Comparison of ENCODE assay signal across 8 cellular contexts in genomic region chr20:32652739-32653526, GRCh38. TPM values are rescaled to one million over a fixed set of nuclear protein-coding genes. Genes with fewer than 3 reads are reported as not detected.
DNase-seq lines count a peak whose midpoint lies in the region; ATAC-seq and TF ChIP-seq lines count a peak whose summit lies in the region.

No MANE protein-coding gene starts in this region.

- H3K4me3 Mint-ChIP-seq in endodermal cell: no peak overlapping the region

- ATAC-seq in HG02840 (IDR thresholded peaks at IDR 0.05; ENCODE audit: low FRiP score, unreplicated experiment): no peak

- H3K4me1 ChIP-seq in OCI-LY1 (ENCODE audit: insufficient read depth, low read length, severe bottlenecking) (peaks cover 15% of the 10 kb centered on the region), endodermal cell (ENCODE audit: control insufficient read depth, insufficient read depth, low read length) (peaks cover 14% of the 10 kb centered on the region)

- H3K36me3 ChIP-seq in OCI-LY1 (ENCODE audit: insufficient read depth, low read length) (no peaks in the 10 kb centered on the region), endodermal cell (ENCODE audit: control insufficient read depth, insufficient read depth, low read length) (no peaks in the 10 kb centered on the region)

- H3K9me3 ChIP-seq in OCI-LY1 (ENCODE audit: low read length) (no peaks in the 10 kb centered on the region), endodermal cell (ENCODE audit: control insufficient read depth, low read length) (no peaks in the 10 kb centered on the region)

- H3K9me3 Mint-ChIP-seq in endodermal cell: peaks cover 12% of the 10 kb centered on the region

- H3K79me2 ChIP-seq in OCI-LY1 (ENCODE audit: insufficient read depth, low read length): no peaks in the 10 kb centered on the region

- peaks cover 3% of the 10 kb centered on the region for H3K27me3 Mint-ChIP-seq in endodermal cell (ENCODE audit: insufficient read depth)

- H3K4me2 ChIP-seq in OCI-LY1 (ENCODE audit: low read length): no peak overlapping the region

- no peak overlapping the region for H3K27ac Mint-ChIP-seq in endodermal cell

- H3K36me3 Mint-ChIP-seq in endodermal cell (ENCODE audit: low read depth): no peaks in the 10 kb centered on the region

- H3K27me3 ChIP-seq in OCI-LY1 (ENCODE audit: insufficient read depth, low read length) (no peaks in the 10 kb centered on the region), endodermal cell (ENCODE audit: control insufficient read depth, insufficient read depth, low read length, poor library complexity, severe bottlenecking) (no peaks in the 10 kb centered on the region)

- H3K9me2 ChIP-seq in OCI-LY1 (ENCODE audit: low read depth, low read length): no peaks in the 10 kb centered on the region

- H3K27ac ChIP-seq in OCI-LY1 (ENCODE audit: low read depth, low read length, poor library complexity, severe bottlenecking) (peak overlapping the region; percentile 46), endodermal cell (ENCODE audit: low read depth, low read length) (no peak overlapping the region)

- H3K9ac ChIP-seq in OCI-LY1 (ENCODE audit: low read length) (no peak overlapping the region), endodermal cell (ENCODE audit: extremely low read depth, low read length, poor library complexity, severe bottlenecking) (no peak overlapping the region)

- H3F3A ChIP-seq in OCI-LY1 (ENCODE audit: insufficient read depth, low read length): no peaks in the 10 kb centered on the region

- WGBS in endodermal cell (ENCODE audit: insufficient coverage in 1 of 2, insufficient read length in 1 of 2), 2 experiments: 26 to 47% methylated on average over 4 to 8 of the region's 8 CpGs

- H4K20me1 ChIP-seq in OCI-LY1 (ENCODE audit: insufficient read depth, low read length): no peaks in the 10 kb centered on the region

- peaks cover 30% of the 10 kb centered on the region for H3K4me1 Mint-ChIP-seq in endodermal cell

- H3K4me3 ChIP-seq in OCI-LY1 (ENCODE audit: low read depth, low read length, poor library complexity, severe bottlenecking): no peak overlapping the region
- H3K4me3 ChIP-seq in endodermal cell (ENCODE audit: low read length): no peak overlapping the region

- DNase-seq in GM10266 (ENCODE audit: extremely low spot score): peak; percentile 84
- peak; percentile 53 for DNase-seq in HS-5 (ENCODE audit: low read depth)
- peak; percentile 72 for DNase-seq in activated CD8-positive, alpha-beta memory T cell treated with anti-CD3 and anti-CD28 coated beads, Interleukin-2, amount 50 U/mL, for 24 hours (ENCODE audit: extremely low read depth)
- DNase-seq in endodermal cell: peak; percentile 95
- peak; percentile 66 for DNase-seq in middle frontal gyrus (ENCODE audit: extremely low spot score, low spot score)
- DNase-seq in stimulated activated CD8-positive, alpha-beta memory T cell treated with anti-CD3 and anti-CD28 coated beads, Interleukin-4, amount 100 ng/mL, for 24 hours (ENCODE audit: low read depth): peak; percentile 75

- H2AFZ ChIP-seq in OCI-LY1 (ENCODE audit: low read length): no peak overlapping the region

- TF ChIP-seq CTCF in GM10266 (IDR thresholded peaks at IDR 0.05; ENCODE audit: control insufficient read depth, insufficient read depth, low read depth, missing control alignments) (peak; percentile 98), OCI-LY1 (IDR thresholded peaks at IDR 0.05; ENCODE audit: low read length) (peak; percentile 94), endodermal cell (conservative IDR thresholded peaks at IDR 0.05) (peak; percentile 100)

RNA-seq across cellular contexts. Expression of gene C20orf203, which starts 20.8 kb away (rescaled TPM):
- under 1 TPM; 0.18 to 0.24 TPM for total RNA-seq in endodermal cell
- polyA plus RNA-seq in endodermal cell (2013, experiment 1 of 2): 0.28 TPM
- 0.41 TPM for polyA plus RNA-seq in endodermal cell (2013, experiment 2 of 2)
